16 cellular contexts compared by ENCODE assay signal in genomic region chr11:39304586-39304985, GRCh38.
DNase-seq lines count a peak whose midpoint lies in the region; ATAC-seq and TF ChIP-seq lines count a peak whose summit lies in the region.
"Had no signal": no experiment of that assay in that cellular context is flagged by ENCODE, and none has a peak within 500 bp of the region (broad histone marks: within the 10 kb centered on the region; RNA-seq: fewer than 3 reads in every experiment).

No MANE protein-coding gene starts in this region.

- no peak overlapping the region for H4K5ac ChIP-seq in mesendoderm (ENCODE audit: low read length)

- no peak overlapping the region for H4K8ac ChIP-seq in mesendoderm (ENCODE audit: low read depth, low read length)

- DNase-seq in DMS53 (lab: John Stamatoyannopoulos, UW) = peak; percentile 8
- no peak for DNase-seq in DMS53 treated with DMSO at 0.1 percent for 48 hours (lab: John Stamatoyannopoulos, UW; ENCODE audit: unreplicated experiment)
- DNase-seq in HT1080 (ENCODE audit: low read depth) = peak; percentile 54
- no peak for DNase-seq in RWPE2 (ENCODE audit: low spot score)
- DNase-seq in mesendoderm = peak; percentile 51
- no peak for DNase-seq in DMS114 treated with DMSO at 0.1 percent for 48 hours (lab: John Stamatoyannopoulos, UW; ENCODE audit: unreplicated experiment)
- DNase-seq in NCI-H187 (lab: John Stamatoyannopoulos, UW) = no peak
- DNase-seq in transverse colon = no peak
- DNase-seq: AML-193; Calu3; CD4-positive, CD25-positive, alpha-beta regulatory T cell; DMS153; H7 had no signal

- WGBS in mesendoderm (ENCODE audit: extremely low coverage, insufficient coverage, low lambda C conversion rate) = no CpG with 5 or more reads among the region's 1 CpG
- 42 to 67% methylated on average over 1 of the region's 1 CpG for WGBS in transverse colon (ENCODE audit: low coverage in 1 of 2), 2 donors

- H2BK5ac ChIP-seq in mesendoderm (ENCODE audit: low read length) = no peak overlapping the region

- in situ Hi-C loops in transverse colon (cut with MboI; ENCODE audit: low pct_ligation_motif_present in 1 of 4, low pct_unique_long_range_greater_than_20kb in 1 of 4, low sequenced_read_pairs in 3 of 4) = no loop called here

- peak; percentile 38; the same call in 1 of the 3 replicates for ATAC-seq in RWPE2 (ENCODE audit: low read depth)
- ATAC-seq: GM23338 had no signal

- H3K56ac ChIP-seq in mesendoderm (ENCODE audit: low read length) = no peak overlapping the region

- TF ChIP-seq POLR2A in transverse colon (IDR thresholded peaks at IDR 0.05) = no peak

- TF ChIP-seq EP300 in transverse colon (IDR thresholded peaks at IDR 0.05; ENCODE audit: low read depth) = no peak

- intact Hi-C loops in transverse colon (cut with DNase I; ENCODE audit: low total_unique reads) = no loop called here

- H2BK120ac ChIP-seq in mesendoderm (ENCODE audit: low read depth, low read length) = no peak overlapping the region

- H3K18ac ChIP-seq in mesendoderm (ENCODE audit: low read length) = no peak overlapping the region

- no peak overlapping the region for H3K4ac ChIP-seq in mesendoderm (ENCODE audit: low read depth, low read length)

- H3K4me3 ChIP-seq in RWPE2 (ENCODE audit: severe bottlenecking) = no peak overlapping the region
- no peak overlapping the region for H3K4me3 ChIP-seq in mesendoderm (ENCODE audit: low read length)
- H3K4me3 ChIP-seq in transverse colon = no peak overlapping the region
- H3K4me3 ChIP-seq: BLaER1, GM23338 had no signal

- no peaks in the 10 kb centered on the region for H3K4me1 ChIP-seq in RWPE2 (ENCODE audit: insufficient read depth, poor library complexity, severe bottlenecking)
- H3K4me1 ChIP-seq in mesendoderm (ENCODE audit: control insufficient read depth, low read depth, low read length) = no peaks in the 10 kb centered on the region
- H3K4me1 ChIP-seq in transverse colon = no peaks in the 10 kb centered on the region
- H3K4me1 ChIP-seq: BLaER1 had no signal

- no peak overlapping the region for H3K27ac ChIP-seq in RWPE2 (ENCODE audit: poor library complexity, severe bottlenecking)
- H3K27ac ChIP-seq in mesendoderm (ENCODE audit: low read depth, low read length) = no peak overlapping the region
- no peak overlapping the region for H3K27ac ChIP-seq in transverse colon
- H3K27ac ChIP-seq: 22Rv1, BLaER1 had no signal

- no peak overlapping the region for H3K4me2 ChIP-seq in mesendoderm (ENCODE audit: low read length)
- H3K4me2 ChIP-seq: BLaER1, GM23338 had no signal

- H3K27me3 ChIP-seq in RWPE2 (ENCODE audit: insufficient read depth, poor library complexity, severe bottlenecking) (no peaks in the 10 kb centered on the region), mesendoderm (ENCODE audit: insufficient read depth, low read length, poor library complexity) (no peaks in the 10 kb centered on the region), transverse colon (no peaks in the 10 kb centered on the region)
- H3K27me3 ChIP-seq: BLaER1 had no signal

- H3K9ac ChIP-seq in mesendoderm (ENCODE audit: low read length) = no peak overlapping the region
- H3K9ac ChIP-seq: BLaER1 had no signal

- no peaks in the 10 kb centered on the region for H3K79me2 ChIP-seq in mesendoderm (ENCODE audit: control insufficient read depth, insufficient read depth, low read length)

- no peak overlapping the region for H2BK15ac ChIP-seq in mesendoderm (replicated peaks; ENCODE audit: low read depth)

- H3K79me1 ChIP-seq in mesendoderm (ENCODE audit: low read length) = no peaks in the 10 kb centered on the region

- H3K23ac ChIP-seq in mesendoderm (ENCODE audit: low read length) = no peak overlapping the region

- no peaks in the 10 kb centered on the region for H3K36me3 ChIP-seq in RWPE2 (ENCODE audit: low read depth)
- no peaks in the 10 kb centered on the region for H3K36me3 ChIP-seq in mesendoderm (ENCODE audit: control insufficient read depth, insufficient read depth, low read length)
- H3K36me3 ChIP-seq in transverse colon = no peaks in the 10 kb centered on the region
- H3K36me3 ChIP-seq: BLaER1 had no signal

- H2AK5ac ChIP-seq in mesendoderm (ENCODE audit: low read length) = no peak overlapping the region

- no peak for TF ChIP-seq CTCF in RWPE2 (IDR thresholded peaks at IDR 0.05; ENCODE audit: poor library complexity, severe bottlenecking)
- no peak for TF ChIP-seq CTCF in transverse colon (IDR thresholded peaks at IDR 0.05)

- H3K9me3 ChIP-seq in RWPE2 (ENCODE audit: severe bottlenecking) (no peaks in the 10 kb centered on the region), transverse colon (no peaks in the 10 kb centered on the region)
- H3K9me3 ChIP-seq: BLaER1 had no signal

Comparison
In these comparisons a context has a peak if more than half of its experiments do, and no peak if none do; other contexts are left out.
1. DNase-seq: peak in DMS53 (single experiment), HT1080 (single experiment) and mesendoderm (single experiment); none in DMS53 treated with DMSO at 0.1 percent for 48 hours (single experiment), RWPE2 (single experiment), DMS114 treated with DMSO at 0.1 percent for 48 hours (single experiment), NCI-H187 (0 of 2) and transverse colon (single experiment).